In the genomic region with DNA sequence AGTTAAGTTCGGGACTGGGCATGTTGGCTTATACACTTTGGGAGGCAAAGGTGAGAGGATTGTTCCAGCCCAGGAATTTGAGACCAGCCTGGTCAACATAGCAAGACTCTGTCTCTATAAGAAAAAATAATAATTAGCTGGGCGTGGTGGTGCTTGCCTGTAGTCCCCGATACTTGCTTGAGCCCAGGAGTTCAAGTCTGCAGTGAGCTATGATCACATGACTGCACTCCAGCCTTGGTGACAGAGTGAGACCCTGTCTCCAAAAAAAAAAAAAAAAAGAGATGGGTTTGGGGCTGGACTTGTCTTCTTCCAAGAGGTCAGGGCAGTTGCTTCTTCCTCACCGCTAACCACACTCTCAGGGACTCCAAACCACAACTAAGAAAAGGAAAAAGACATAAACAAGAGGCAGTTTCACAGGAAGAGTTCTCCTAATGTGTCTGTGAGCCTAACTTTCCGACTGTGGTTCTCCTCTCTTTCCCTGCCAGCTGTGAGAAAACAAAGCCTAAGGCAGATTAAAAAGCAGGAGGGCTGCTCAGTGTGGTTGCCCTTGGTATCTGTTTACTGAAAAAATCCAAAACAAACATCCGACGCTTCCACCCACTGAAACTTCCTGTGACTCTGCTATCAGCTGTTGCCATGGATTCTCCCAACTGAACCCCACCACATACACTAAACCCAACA, we compare ENCODE assay signal across 8 cellular contexts. TPM values are rescaled to one million over a fixed set of nuclear protein-coding genes. Genes with fewer than 3 reads are reported as not detected.
DNase-seq lines count a peak whose midpoint lies in the region; ATAC-seq, FAIRE-seq and TF ChIP-seq lines count a peak whose summit lies in the region.

No MANE protein-coding gene starts in this region.

- peak overlapping the region; percentile 77 to 94 (median 88) for H3K4me2 ChIP-seq in BLaER1 treated with 17β-estradiol and CSF1 and Interleukin-3, amounts not matched to agents 10 nM and 100 nM
- H3K4me2 ChIP-seq in KMS-11, result peak overlapping the region; percentile 13; the same call in 1 of the 2 replicates
- no peak overlapping the region for H3K4me2 ChIP-seq in K562 (ENCODE audit: insufficient read depth, low read length)
- no peak overlapping the region for H3K4me2 ChIP-seq in mesenchymal stem cell (ENCODE audit: low read length, poor library complexity, severe bottlenecking)

- no peaks in the 10 kb centered on the region for H3K79me1 ChIP-seq in mesenchymal stem cell (replicated peaks; ENCODE audit: low read length, poor library complexity, severe bottlenecking)

- no peak for TF ChIP-seq RAD21 in K562 (CRISPR knock-in tag; conservative IDR thresholded peaks at IDR 0.05 in 1 of 2, IDR thresholded peaks at IDR 0.05 in 1 of 2)

- peak overlapping the region in 3 of 10 experiments; percentile 2 to 16 (median 3); a peak in 2 of 20 replicates for H3K4me3 ChIP-seq in BLaER1 treated with 17β-estradiol and CSF1 and Interleukin-3, amounts not matched to agents 10 nM and 100 nM
- H3K4me3 ChIP-seq in KMS-11 (IDR thresholded peaks at IDR 0.05; ENCODE audit: insufficient read depth, low read depth, low read length) (no peak overlapping the region), K562 (no peak overlapping the region), mesenchymal stem cell (ENCODE audit: insufficient read depth in 1 of 2, low read depth in 1 of 2, low read length in 2 of 2) (no peak overlapping the region)

- intact Hi-C loops in K562 (cut with micrococcal nuclease), result no loop called here

- FAIRE-seq in K562 (lab: Jason Lieb, UNC), result no peak

- H3K4ac ChIP-seq in mesenchymal stem cell (ENCODE audit: low read depth in 1 of 2, low read length in 2 of 2), result peak overlapping the region; percentile 16 to 82

- peak overlapping the region; percentile 17 to 100 for H3K18ac ChIP-seq in mesenchymal stem cell (ENCODE audit: low read depth in 1 of 2, low read length in 2 of 2)

- peak overlapping the region in 1 of 2 experiments; percentile 87 for H3K14ac ChIP-seq in mesenchymal stem cell (ENCODE audit: low read length in 2 of 2)

- WGBS in K562 (ENCODE audit: insufficient coverage, low coverage, missing lambda C conversion rate), result 29% methylated on average over 7 of the region's 7 CpGs
- WGBS in mesenchymal stem cell, result 15% methylated on average over 5 of the region's 7 CpGs

- peak overlapping the region; percentile 30 to 99 for H2BK12ac ChIP-seq in mesenchymal stem cell (ENCODE audit: low read length in 2 of 2)

- no peaks in the 10 kb centered on the region for H3K9me1 ChIP-seq in K562 (ENCODE audit: control insufficient read depth, insufficient read depth, low read length)

- TF ChIP-seq POLR2A in K562 (conservative IDR thresholded peaks at IDR 0.05), result no peak
- TF ChIP-seq POLR2A in GM18505 (IDR thresholded peaks at IDR 0.05; ENCODE audit: borderline replicate concordance, extremely low read depth, insufficient read depth, insufficient read length), result no peak

- peak overlapping the region; percentile 47 for H4K91ac ChIP-seq in mesenchymal stem cell (ENCODE audit: low read length)

- peaks cover 0 to 28% (median 0%) of the 10 kb centered on the region in 11 experiments; a peak in 4 of 22 replicates for H3K27me3 ChIP-seq in BLaER1 treated with 17β-estradiol and CSF1 and Interleukin-3, amounts not matched to agents 10 nM and 100 nM
- H3K27me3 ChIP-seq in KMS-11 (ENCODE audit: insufficient read depth, low read depth), result peaks cover 99% of the 10 kb centered on the region
- H3K27me3 ChIP-seq in K562 (ENCODE audit: control insufficient read depth in 2 of 2, insufficient read depth in 2 of 2, low read length in 2 of 2), result no peaks in the 10 kb centered on the region
- H3K27me3 ChIP-seq in mesenchymal stem cell (ENCODE audit: control insufficient read depth in 1 of 2, insufficient read depth in 1 of 2, low read length in 2 of 2), result no peaks in the 10 kb centered on the region

- no peaks in the 10 kb centered on the region for H4K20me1 ChIP-seq in BLaER1 treated with 17β-estradiol and CSF1 and Interleukin-3, amounts not matched to agents 10 nM and 100 nM
- H4K20me1 ChIP-seq in KMS-11 (ENCODE audit: insufficient read depth) (0 out of 2 replicates have a peak, but pooled peaks cover 4% of the 10 kb centered on the region), K562 (replicated peaks; ENCODE audit: control insufficient read depth, insufficient read depth, low read length) (no peaks in the 10 kb centered on the region)

- peaks cover 66 to 93% (median 91%) of the 10 kb centered on the region in 10 experiments for H3K4me1 ChIP-seq in BLaER1 treated with 17β-estradiol and CSF1 and Interleukin-3, amounts not matched to agents 10 nM and 100 nM
- H3K4me1 ChIP-seq in KMS-11 (ENCODE audit: low read depth, poor library complexity, severe bottlenecking) (peaks cover 17% of the 10 kb centered on the region), K562 (replicated peaks in 1 of 2; ENCODE audit: control insufficient read depth in 2 of 2, insufficient read depth in 2 of 2, low read length in 2 of 2) (peaks cover 30 to 42% of the 10 kb centered on the region in 2 experiments), mesenchymal stem cell (ENCODE audit: control insufficient read depth, insufficient read depth, low read depth, low read length) (peaks cover 42% of the 10 kb centered on the region)

- CTCF ChIA-PET in K562 (lab: Yijun Ruan, JAX; ENCODE audit: low intra/inter-chr PET ratio), result interaction anchor here (0.6 to 0.9 kb wide), 2 partner anchors 47 to 227 kb away, joined by 3 read pairs; no protein-coding TSS in a partner anchor

- H3K9me3 ChIP-seq in BLaER1 treated with 17β-estradiol and CSF1 and Interleukin-3, amounts not matched to agents 10 nM and 100 nM (replicated peaks in 1 of 11), result no peaks in the 10 kb centered on the region
- H3K9me3 ChIP-seq in K562 (replicated peaks; ENCODE audit: control insufficient read depth, insufficient read depth, low read depth, low read length) (no peaks in the 10 kb centered on the region), mesenchymal stem cell (ENCODE audit: control insufficient read depth, low read length) (no peaks in the 10 kb centered on the region)

- H2AK5ac ChIP-seq in mesenchymal stem cell (ENCODE audit: low read length, severe bottlenecking), result no peak overlapping the region

- H2BK15ac ChIP-seq in mesenchymal stem cell (ENCODE audit: low read depth, poor library complexity, severe bottlenecking), result peak overlapping the region; percentile 1

- ATAC-seq in K562 (no peak), HG03139 (IDR thresholded peaks at IDR 0.05; ENCODE audit: unreplicated experiment) (no peak), GM18505 (IDR thresholded peaks at IDR 0.05; ENCODE audit: unreplicated experiment) (no peak)

- peak overlapping the region in 10 of 11 experiments; percentile 18 to 66 (median 52); a peak in 20 of 22 replicates for H3K9ac ChIP-seq in BLaER1 treated with 17β-estradiol and CSF1 and Interleukin-3, amounts not matched to agents 10 nM and 100 nM
- H3K9ac ChIP-seq in KMS-11 (no peak overlapping the region), K562 (ENCODE audit: insufficient read depth in 1 of 2, low read depth in 2 of 2, low read length in 2 of 2) (0 out of 4 replicates have a peak overlapping the region, but pooled peaks of 1 of the 2 experiments have one; percentile 11), mesenchymal stem cell (ENCODE audit: low read length) (peak overlapping the region; percentile 89)

- H3K36me3 ChIP-seq in BLaER1 treated with 17β-estradiol and CSF1 and Interleukin-3, amounts not matched to agents 10 nM and 100 nM, result no peaks in the 10 kb centered on the region
- H3K36me3 ChIP-seq in KMS-11 (ENCODE audit: insufficient read depth), result no peaks in the 10 kb centered on the region
- H3K36me3 ChIP-seq in K562 (ENCODE audit: control insufficient read depth, insufficient read depth, low read length), result no peaks in the 10 kb centered on the region
- H3K36me3 ChIP-seq in mesenchymal stem cell (ENCODE audit: control insufficient read depth in 1 of 2, insufficient read depth in 2 of 2, low read depth in 1 of 2, low read length in 2 of 2), result peaks cover 6 to 7% of the 10 kb centered on the region in 2 experiments

- no TSS peak for BruUV-seq in K562 (replicated peaks; lab: Mats Ljungman, UMichigan)

- H2AFZ ChIP-seq in KMS-11 (ENCODE audit: low read depth) (no peak overlapping the region), K562 (ENCODE audit: low read depth, low read length) (peak overlapping the region; percentile 63), mesenchymal stem cell (ENCODE audit: low read depth, low read length) (no peak overlapping the region)

- H4K8ac ChIP-seq in mesenchymal stem cell (ENCODE audit: low read length), result peak overlapping the region; percentile 47

- no peak overlapping the region for H3K23ac ChIP-seq in mesenchymal stem cell (ENCODE audit: low read length in 2 of 2)

- H3K27ac ChIP-seq in BLaER1 treated with 17β-estradiol and CSF1 and Interleukin-3, amounts not matched to agents 10 nM and 100 nM, result peak overlapping the region; percentile 55 to 75 (median 69); a peak in 21 of 22 replicates
- H3K27ac ChIP-seq in KMS-11 (no peak overlapping the region), K562 (ENCODE audit: extremely low read depth, low read depth, low read length) (peak overlapping the region; percentile 14; the same call in 1 of the 3 replicates), mesenchymal stem cell (ENCODE audit: low read length, poor library complexity, severe bottlenecking) (peak overlapping the region; percentile 80)

- H3K79me2 ChIP-seq in KMS-11 (ENCODE audit: insufficient read depth, low read depth) (no peaks in the 10 kb centered on the region), K562 (ENCODE audit: control insufficient read depth, insufficient read depth, low read length) (no peaks in the 10 kb centered on the region)

- in situ Hi-C loops in K562 (cut with MboI), result no loop called here

- TF ChIP-seq CTCF in KMS-11 (conservative IDR thresholded peaks at IDR 0.05; ENCODE audit: low read depth, low read length), result no peak
- TF ChIP-seq CTCF in K562 (IDR thresholded peaks at IDR 0.05 in 2 of 3, conservative IDR thresholded peaks at IDR 0.05 in 1 of 3; ENCODE audit: insufficient read depth in 2 of 3, low read depth in 1 of 3, low read length in 3 of 3), result no peak

- TF ChIP-seq EP300 in K562 (IDR thresholded peaks at IDR 0.05; ENCODE audit: low read length), result no peak

- peak overlapping the region; percentile 65 for H2BK120ac ChIP-seq in mesenchymal stem cell (ENCODE audit: low read depth, low read length)

- H2BK5ac ChIP-seq in mesenchymal stem cell (ENCODE audit: low read depth, low read length, poor library complexity, severe bottlenecking), result peak overlapping the region; percentile 53

- DNase-seq in K562 (ENCODE audit: extremely low read depth in 1 of 4, low spot score in 3 of 4), result no peak
- peak; percentile 100 for DNase-seq in mesenchymal stem cell
- no peak for DNase-seq in DMS79 (lab: John Stamatoyannopoulos, UW)
- DNase-seq in NCI-H510A treated with DMSO at 0.1 percent for 48 hours (lab: John Stamatoyannopoulos, UW), result no peak

- POLR2A ChIA-PET in K562 (lab: Yijun Ruan, JAX), result interaction anchor here (0.8 to 2.7 kb wide), 4 partner anchors 10 to 23 kb away, joined by 3 to 13 read pairs (median 6); no protein-coding TSS in a partner anchor

RNA-seq across cellular contexts. Expression of a gene that starts 2.4 kb away (rescaled TPM):
- total RNA-seq in K562 (2011; cell fraction: chromatin; rRNA removed; ENCODE audit: low replicate concordance), result 3.1 and 8.6 TPM in 2 replicates
- total RNA-seq in K562 (2011; cell fraction: nucleolus; rRNA removed), result 5.8 and 14.3 TPM in 2 replicates
- 5.1 and 8.0 TPM in 2 replicates for total RNA-seq in K562 (2011; cell fraction: nucleoplasm; rRNA removed)
- total RNA-seq in K562 (2014; rRNA removed) (0.73 and 0.91 TPM in 2 replicates), K562 (2014; rRNA removed; fragmentation: Illumina TruSeq; extraction: Trizol) (0.44 and 0.67 TPM in 2 replicates), K562 (2015; rRNA removed; fragmentation: Illumina TruSeq; extraction: Trizol) (0.22 and 0.23 TPM in 2 replicates), K562 (2021) (0.98 and 1.3 TPM in 2 replicates)
- polyA plus RNA-seq in K562 (2011; rRNA removed) (2.2 and 4.8 TPM in 2 replicates), K562 (2014; fragmentation: Illumina TruSeq; extraction: Trizol) (1.0 and 1.1 TPM in 2 replicates), K562 (2014; fragmentation: Nextera tagmentation; extraction: Ambion mirVana) (1 to 10 TPM in 1 of 2 experiments, under 1 TPM in 1; 0.89 to 1.6 TPM), K562 (2014; rRNA removed) (0.54 and 0.62 TPM in 2 replicates)
- 3.0 and 10.7 TPM in 2 replicates for polyA plus RNA-seq in K562 (2011; cell fraction: cytosol; rRNA removed)
- 1.2 and 5.4 TPM in 2 replicates for polyA plus RNA-seq in K562 (2011; cell fraction: nucleus; rRNA removed)
- 2.2 and 4.3 TPM in 2 replicates for polyA plus RNA-seq in K562 (2012)
- 1.5 and 6.2 TPM in 2 replicates for polyA minus RNA-seq in K562 (2011; rRNA and poly(A)+ RNA removed)
- polyA minus RNA-seq in K562 (2011; cell fraction: cytosol; rRNA and poly(A)+ RNA removed), result 5.0 and 5.4 TPM in 2 replicates
- 0.44 and 1.6 TPM in 2 replicates for polyA minus RNA-seq in K562 (2011; cell fraction: nucleus; rRNA and poly(A)+ RNA removed)
- 599 TPM for polyA plus RNA-seq in mesenchymal stem cell (2013, experiment 1 of 2)
- polyA plus RNA-seq in mesenchymal stem cell (2013, experiment 2 of 2), result 599 TPM

RNA-seq across cellular contexts. Expression of a gene that starts 29.8 kb away (rescaled TPM):
- total RNA-seq in K562 (2011; cell fraction: chromatin; rRNA removed; ENCODE audit: low replicate concordance), result 16.8 and 29.1 TPM in 2 replicates
- 29.0 and 30.9 TPM in 2 replicates for total RNA-seq in K562 (2011; cell fraction: nucleolus; rRNA removed)
- total RNA-seq in K562 (2011; cell fraction: nucleoplasm; rRNA removed), result 25.1 and 27.9 TPM in 2 replicates
- total RNA-seq in K562 (2014; rRNA removed) (149 and 163 TPM in 2 replicates), K562 (2014; rRNA removed; fragmentation: Illumina TruSeq; extraction: Trizol) (68.6 and 77.7 TPM in 2 replicates), K562 (2015; rRNA removed; fragmentation: Illumina TruSeq; extraction: Trizol) (71.8 and 71.9 TPM in 2 replicates), K562 (2021) (89.4 and 91.2 TPM in 2 replicates)
- polyA plus RNA-seq in K562 (2011; rRNA removed) (113 and 121 TPM in 2 replicates), K562 (2014; fragmentation: Illumina TruSeq; extraction: Trizol) (79.8 and 104 TPM in 2 replicates), K562 (2014; fragmentation: Nextera tagmentation; extraction: Ambion mirVana) (10 to 100 TPM in 1 of 2 experiments, 1 to 10 TPM in 1; 4.4 to 13.6 TPM), K562 (2014; rRNA removed) (125 and 188 TPM in 2 replicates)
- polyA plus RNA-seq in K562 (2011; cell fraction: cytosol; rRNA removed), result 106 and 108 TPM in 2 replicates
- polyA plus RNA-seq in K562 (2011; cell fraction: nucleus; rRNA removed), result 56.4 and 60.9 TPM in 2 replicates
- 106 and 166 TPM in 2 replicates for polyA plus RNA-seq in K562 (2012)
- polyA minus RNA-seq in K562 (2011; rRNA and poly(A)+ RNA removed), result 53.4 and 71.7 TPM in 2 replicates
- polyA minus RNA-seq in K562 (2011; cell fraction: cytosol; rRNA and poly(A)+ RNA removed), result 25.1 and 29.0 TPM in 2 replicates
- polyA minus RNA-seq in K562 (2011; cell fraction: nucleus; rRNA and poly(A)+ RNA removed), result 5.1 and 9.2 TPM in 2 replicates
- 65.9 TPM for polyA plus RNA-seq in mesenchymal stem cell (2013, experiment 1 of 2)
- polyA plus RNA-seq in mesenchymal stem cell (2013, experiment 2 of 2), result 64.7 TPM

RNA-seq across cellular contexts. Expression of a gene that starts 39.2 kb away (rescaled TPM):
- total RNA-seq in K562 (2011; cell fraction: chromatin; rRNA removed; ENCODE audit: low replicate concordance), result 30.8 and 42.4 TPM in 2 replicates
- 23.3 and 25.4 TPM in 2 replicates for total RNA-seq in K562 (2011; cell fraction: nucleolus; rRNA removed)
- 26.5 and 28.8 TPM in 2 replicates for total RNA-seq in K562 (2011; cell fraction: nucleoplasm; rRNA removed)
- total RNA-seq in K562 (2014; rRNA removed) (13.3 and 13.8 TPM in 2 replicates), K562 (2014; rRNA removed; fragmentation: Illumina TruSeq; extraction: Trizol) (8.2 and 11.6 TPM in 2 replicates), K562 (2015; rRNA removed; fragmentation: Illumina TruSeq; extraction: Trizol) (10.4 and 12.1 TPM in 2 replicates), K562 (2021) (26.6 and 29.7 TPM in 2 replicates)
- polyA plus RNA-seq in K562 (2011; rRNA removed) (4.5 and 6.4 TPM in 2 replicates), K562 (2014; fragmentation: Illumina TruSeq; extraction: Trizol) (13.3 and 15.1 TPM in 2 replicates), K562 (2014; fragmentation: Nextera tagmentation; extraction: Ambion mirVana) (1 to 10 TPM; 2.0 to 2.7 TPM), K562 (2014; rRNA removed) (10.3 and 12.5 TPM in 2 replicates)
- 2.3 and 6.2 TPM in 2 replicates for polyA plus RNA-seq in K562 (2011; cell fraction: cytosol; rRNA removed)
- 5.8 and 11.0 TPM in 2 replicates for polyA plus RNA-seq in K562 (2011; cell fraction: nucleus; rRNA removed)
- polyA plus RNA-seq in K562 (2012), result 23.0 and 23.6 TPM in 2 replicates
- polyA minus RNA-seq in K562 (2011; rRNA and poly(A)+ RNA removed), result 9.8 and 19.8 TPM in 2 replicates
- polyA minus RNA-seq in K562 (2011; cell fraction: cytosol; rRNA and poly(A)+ RNA removed), result 5.8 and 8.5 TPM in 2 replicates
- 7.5 and 7.7 TPM in 2 replicates for polyA minus RNA-seq in K562 (2011; cell fraction: nucleus; rRNA and poly(A)+ RNA removed)
- 12.5 TPM for polyA plus RNA-seq in mesenchymal stem cell (2013, experiment 1 of 2)
- 11.5 TPM for polyA plus RNA-seq in mesenchymal stem cell (2013, experiment 2 of 2)

RNA-seq across cellular contexts. Expression of a gene that starts 40.9 kb away (rescaled TPM):
- 0.81 and 4.0 TPM in 2 replicates for total RNA-seq in K562 (2011; cell fraction: chromatin; rRNA removed; ENCODE audit: low replicate concordance)
- 3.8 and 7.2 TPM in 2 replicates for total RNA-seq in K562 (2011; cell fraction: nucleolus; rRNA removed)
- 1.1 and 2.2 TPM in 2 replicates for total RNA-seq in K562 (2011; cell fraction: nucleoplasm; rRNA removed)
- total RNA-seq in K562 (2014; rRNA removed), result 1.8 and 2.8 TPM in 2 replicates
- 0.19 and 0.22 TPM in 2 replicates for total RNA-seq in K562 (2014; rRNA removed; fragmentation: Illumina TruSeq; extraction: Trizol)
- total RNA-seq in K562 (2015; rRNA removed; fragmentation: Illumina TruSeq; extraction: Trizol), result 0.40 and 0.45 TPM in 2 replicates
- 4.2 and 5.7 TPM in 2 replicates for total RNA-seq in K562 (2021)
- polyA plus RNA-seq in K562 (2011; rRNA removed), result 0.14 and 0.23 TPM in 2 replicates
- polyA plus RNA-seq in K562 (2011; cell fraction: cytosol; rRNA removed), result 0.10 and 1.1 TPM in 2 replicates
- 0.65 and 2.1 TPM in 2 replicates for polyA plus RNA-seq in K562 (2011; cell fraction: nucleus; rRNA removed)
- polyA plus RNA-seq in K562 (2012), result 1.6 and 7.3 TPM in 2 replicates
- polyA plus RNA-seq in K562 (2014; fragmentation: Illumina TruSeq; extraction: Trizol), result 0.34 and 0.79 TPM in 2 replicates
- under 1 TPM; 0.03 to 0.08 TPM for polyA plus RNA-seq in K562 (2014; fragmentation: Nextera tagmentation; extraction: Ambion mirVana)
- 1.4 and 1.7 TPM in 2 replicates for polyA plus RNA-seq in K562 (2014; rRNA removed)
- polyA minus RNA-seq in K562 (2011; rRNA and poly(A)+ RNA removed), result not detected in 2 replicates
- polyA minus RNA-seq in K562 (2011; cell fraction: cytosol; rRNA and poly(A)+ RNA removed), result 0.73 and 1.7 TPM in 2 replicates
- 0.89 and 0.94 TPM in 2 replicates for polyA minus RNA-seq in K562 (2011; cell fraction: nucleus; rRNA and poly(A)+ RNA removed)
- 0.04 TPM for polyA plus RNA-seq in mesenchymal stem cell (2013, experiment 1 of 2)
- 0.05 TPM for polyA plus RNA-seq in mesenchymal stem cell (2013, experiment 2 of 2)

RNA-seq across cellular contexts. Expression of a gene that starts 55.6 kb away (rescaled TPM):
- total RNA-seq in K562 (2011; cell fraction: chromatin; rRNA removed; ENCODE audit: low replicate concordance), result not detected in 2 replicates
- total RNA-seq in K562 (2011; cell fraction: nucleolus; rRNA removed), result not detected in 2 replicates
- not detected in 2 replicates for total RNA-seq in K562 (2011; cell fraction: nucleoplasm; rRNA removed)
- total RNA-seq in K562 (2014; rRNA removed), result not detected in 2 replicates
- total RNA-seq in K562 (2014; rRNA removed; fragmentation: Illumina TruSeq; extraction: Trizol), result not detected in 2 replicates
- not detected in 2 replicates for total RNA-seq in K562 (2015; rRNA removed; fragmentation: Illumina TruSeq; extraction: Trizol)
- not detected in 2 replicates for total RNA-seq in K562 (2021)
- polyA plus RNA-seq in K562 (2011; rRNA removed), result not detected in 2 replicates
- polyA plus RNA-seq in K562 (2011; cell fraction: cytosol; rRNA removed), result not detected in 2 replicates
- polyA plus RNA-seq in K562 (2011; cell fraction: nucleus; rRNA removed), result 0.07 TPM in 1 of 2 replicates, not detected in the other
- polyA plus RNA-seq in K562 (2012), result 0.07 and 0.08 TPM in 2 replicates
- not detected in 2 replicates for polyA plus RNA-seq in K562 (2014; fragmentation: Illumina TruSeq; extraction: Trizol)
- polyA plus RNA-seq in K562 (2014; fragmentation: Nextera tagmentation; extraction: Ambion mirVana), result under 1 TPM in 1 of 2 experiments, not detected in 1; 0.04 TPM
- polyA plus RNA-seq in K562 (2014; rRNA removed), result not detected in 2 replicates
- polyA minus RNA-seq in K562 (2011; rRNA and poly(A)+ RNA removed), result not detected in 2 replicates
- not detected in 2 replicates for polyA minus RNA-seq in K562 (2011; cell fraction: cytosol; rRNA and poly(A)+ RNA removed)
- polyA minus RNA-seq in K562 (2011; cell fraction: nucleus; rRNA and poly(A)+ RNA removed), result not detected in 2 replicates
- not detected for polyA plus RNA-seq in mesenchymal stem cell (2013, experiment 1 of 2)
- polyA plus RNA-seq in mesenchymal stem cell (2013, experiment 2 of 2), result not detected

Comparison
In these comparisons a context has a peak if more than half of its experiments do, and no peak if none do; other contexts are left out.
1. H3K4me2 ChIP-seq: peak in BLaER1 treated with 17β-estradiol and CSF1 and Interleukin-3, amounts not matched to agents 10 nM and 100 nM (11 of 11) and KMS-11 (single experiment); none in K562 (single experiment) and mesenchymal stem cell (single experiment).